In genomic region chr6:116561377-116562018, GRCh38 we compare ENCODE assay signal across 1 cellular context.
TF ChIP-seq lines count a peak whose summit lies in the region.

No MANE protein-coding gene starts in this region.

TF ChIP-seq in SK-N-SH, 30 proteins besides CTCF, POLR2A, EP300 and RAD21:
- TF ChIP-seq RXRA (IDR thresholded peaks at IDR 0.05; ENCODE audit: borderline replicate concordance, low read depth) (no peak), TCF12 (IDR thresholded peaks at IDR 0.05) (no peak), ZBTB33 (IDR thresholded peaks at IDR 0.05; ENCODE audit: borderline replicate concordance, low read depth) (no peak), TAF1 (IDR thresholded peaks at IDR 0.05; ENCODE audit: borderline replicate concordance, low read depth, low read length) (0 out of 2 replicates have a peak, but pooled peaks have one; percentile 30), RFX5 (IDR thresholded peaks at IDR 0.05; ENCODE audit: low read length) (no peak), MAX (IDR thresholded peaks at IDR 0.05; ENCODE audit: low read depth) (no peak), RCOR1 (IDR thresholded peaks at IDR 0.05; ENCODE audit: low read length) (no peak), YY1 (IDR thresholded peaks at IDR 0.05; ENCODE audit: low read depth) (no peak), USF2 (IDR thresholded peaks at IDR 0.05; ENCODE audit: borderline replicate concordance, low read depth, low read length) (no peak), JUND (IDR thresholded peaks at IDR 0.05) (no peak), SMC3 (IDR thresholded peaks at IDR 0.05; ENCODE audit: low read depth, low read length) (peak; percentile 85), TEAD4 (IDR thresholded peaks at IDR 0.05; ENCODE audit: borderline replicate concordance, insufficient read depth) (no peak)
